ENCODE assay signal across 17 cellular contexts in the genomic region with DNA sequence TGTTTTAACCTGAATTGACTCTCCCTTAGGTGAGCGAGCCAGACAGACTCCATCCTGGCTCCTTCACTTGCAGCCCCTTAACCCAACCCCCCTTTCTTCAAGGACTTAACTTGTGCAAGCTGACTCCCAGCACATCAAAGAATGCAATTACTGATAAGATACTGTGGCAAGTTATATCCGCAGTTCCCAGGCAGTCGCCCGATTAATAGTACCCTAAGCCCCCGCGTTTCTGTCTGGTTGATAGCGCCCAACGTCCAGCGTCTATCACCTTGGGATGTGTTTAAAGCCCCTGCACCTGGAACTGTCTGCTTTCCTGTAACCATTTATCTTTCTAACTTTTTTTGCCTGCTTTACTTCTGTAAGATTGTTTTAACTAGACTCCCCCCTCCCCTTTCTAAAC. TPM values are rescaled to one million over a fixed set of nuclear protein-coding genes. Genes with fewer than 3 reads are reported as not detected.
"Had no signal": no experiment of that assay in that cellular context is flagged by ENCODE, and none has a peak within 500 bp of the region (broad histone marks: within the 10 kb centered on the region; RNA-seq: fewer than 3 reads in every experiment).

No MANE protein-coding gene starts in this region.

- H3K27ac Mint-ChIP-seq: naive thymus-derived CD4-positive, alpha-beta T cell had no signal

- H3K9me3 ChIP-seq: right atrium auricular region, upper lobe of left lung, vagina had no signal

- H3K27me3 ChIP-seq: right atrium auricular region, upper lobe of left lung, vagina had no signal

- H3K27me3 Mint-ChIP-seq: naive thymus-derived CD4-positive, alpha-beta T cell had no signal

- DNase-seq: cerebellar nuclear complex; dermis blood vessel endothelial cell; foreskin melanocyte; head of caudate nucleus; hypothalamus; left ventricle myocardium superior; mesenchymal stem cell; naive thymus-derived CD4-positive, alpha-beta T cell; posterior cingulate gyrus; small intestine; stimulated activated CD4-positive, alpha-beta T cell treated with anti-CD3 and anti-CD28 coated beads, Interleukin-12 subunit alpha, Interleukin-12 subunit beta, amount 100 ng/mL, for 4 hours; stimulated activated naive CD4-positive, alpha-beta T cell treated with Interleukin-2 at 50 U/mL for 16 hours; upper lobe of left lung had no signal

- H3K4me3 Mint-ChIP-seq: naive thymus-derived CD4-positive, alpha-beta T cell had no signal

- H3K9me3 Mint-ChIP-seq: naive thymus-derived CD4-positive, alpha-beta T cell had no signal

- H3K27ac ChIP-seq: right atrium auricular region, upper lobe of left lung, vagina had no signal

- H3K36me3 ChIP-seq: right atrium auricular region had no signal

- H3K4me1 ChIP-seq: right atrium auricular region, vagina had no signal

- ATAC-seq: left ventricle myocardium superior; naive thymus-derived CD4-positive, alpha-beta T cell had no signal

- H3K4me3 ChIP-seq: lung, right atrium auricular region, upper lobe of left lung, vagina had no signal

RNA-seq across cellular contexts. Expression of gene PLEKHA4, which starts 38.3 kb away (rescaled TPM):
- polyA plus RNA-seq: neural cell had no signal
